In the genomic region with DNA sequence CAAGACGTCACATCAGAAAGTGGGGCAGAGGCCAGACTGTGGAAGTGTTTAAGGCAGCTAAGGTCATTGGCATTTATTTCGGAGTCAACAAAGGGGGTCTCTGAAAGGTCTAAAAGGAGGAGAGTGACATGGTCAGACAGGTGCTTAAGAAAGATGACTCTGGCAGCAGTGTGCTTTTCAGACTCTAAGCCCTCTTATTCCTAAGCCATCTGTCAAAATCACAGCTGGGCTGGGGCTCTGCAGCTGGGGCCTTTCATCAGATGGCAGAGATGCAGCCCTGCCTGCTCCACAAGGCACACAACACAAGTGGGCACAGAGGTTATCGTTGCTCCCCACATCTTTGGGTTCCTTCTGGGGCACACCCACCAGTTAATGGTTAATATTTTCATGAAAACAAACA, we compare ENCODE assay signal across 10 cellular contexts. TPM values are rescaled to one million over a fixed set of nuclear protein-coding genes. Genes with fewer than 3 reads are reported as not detected.
DNase-seq lines count a peak whose midpoint lies in the region; ATAC-seq and TF ChIP-seq lines count a peak whose summit lies in the region.
"Had no signal": no experiment of that assay in that cellular context is flagged by ENCODE, and none has a peak within 500 bp of the region (broad histone marks: within the 10 kb centered on the region; RNA-seq: fewer than 3 reads in every experiment).

No MANE protein-coding gene starts in this region.

- no peaks in the 10 kb centered on the region for H3K9me3 Mint-ChIP-seq in CD4-positive, alpha-beta T cell

- H3K27me3 Mint-ChIP-seq in CD4-positive, alpha-beta T cell, result no peaks in the 10 kb centered on the region

- H3K27me3 ChIP-seq in CD4-positive, alpha-beta T cell (ENCODE audit: control insufficient read depth, insufficient read depth, low read length), result no peaks in the 10 kb centered on the region
- no peaks in the 10 kb centered on the region for H3K27me3 ChIP-seq in ectodermal cell (ENCODE audit: control insufficient read depth, insufficient read depth, low read length, poor library complexity, severe bottlenecking)
- H3K27me3 ChIP-seq: right atrium auricular region had no signal

- peaks cover 10% of the 10 kb centered on the region for H3K4me1 ChIP-seq in ectodermal cell (ENCODE audit: control insufficient read depth, insufficient read depth, low read length)

- intact Hi-C loops in CD4-positive, alpha-beta T cell (cut with DNase I, micrococcal nuclease), result loop anchor here in 1 of 2 experiments (5.0 kb wide), 1 partner anchor 281 kb away; no protein-coding TSS in a partner anchor

- peak overlapping the region; percentile 48 for H3K27ac ChIP-seq in CD4-positive, alpha-beta T cell (ENCODE audit: low read depth, low read length)
- H3K27ac ChIP-seq in ectodermal cell (ENCODE audit: insufficient read depth, low read depth, low read length, poor library complexity, severe bottlenecking), result peak overlapping the region; percentile 72

- H3K4me3 Mint-ChIP-seq in CD4-positive, alpha-beta T cell, result no peak overlapping the region

- POLR2A ChIA-PET in CD4-positive, alpha-beta T cell (lab: Charles Lee), result interaction anchor here (2.6 to 3.5 kb wide), 2 partner anchors 11 to 58 kb away, joined by 9 to 39 read pairs; no protein-coding TSS in a partner anchor

- no peak for TF ChIP-seq CTCF in CD4-positive, alpha-beta T cell (IDR thresholded peaks at IDR 0.05)

- peaks cover 89% of the 10 kb centered on the region for H3K36me3 Mint-ChIP-seq in CD4-positive, alpha-beta T cell (ENCODE audit: low read depth)

- H3K4me1 Mint-ChIP-seq in CD4-positive, alpha-beta T cell (ENCODE audit: low read depth), result peaks cover 37% of the 10 kb centered on the region

- no peak for ATAC-seq in CD4-positive, alpha-beta T cell (ENCODE audit: poor library complexity)
- no peak for ATAC-seq in GM18517 (IDR thresholded peaks at IDR 0.05; ENCODE audit: unreplicated experiment)

- 94 to 95% methylated on average over 3 of the region's 3 CpGs for WGBS in ectodermal cell, 2 experiments

- CTCF ChIA-PET in CD4-positive, alpha-beta T cell (lab: Charles Lee), result no interaction called here

- no peak for DNase-seq in CD4-positive, alpha-beta T cell
- peak; percentile 97 to 99 for DNase-seq in NCI-H524 (lab: John Stamatoyannopoulos, UW)
- DNase-seq in pons (ENCODE audit: low spot score), result peak; percentile 60
- DNase-seq in NCI-H2227 treated with DMSO at 0.1 percent for 48 hours (lab: John Stamatoyannopoulos, UW), result no peak
- DNase-seq in ACHN, result no peak
- DNase-seq in stimulated activated CD4-positive, alpha-beta T cell treated with anti-CD3 and anti-CD28 coated beads, Interleukin-15, amount 100 ng/mL, for 24 hours, result no peak
- DNase-seq: stimulated activated naive CD4-positive, alpha-beta T cell had no signal

- H3K4me3 ChIP-seq in ectodermal cell (ENCODE audit: insufficient read depth, low read depth, low read length), result no peak overlapping the region
- H3K4me3 ChIP-seq: right atrium auricular region had no signal

- H3K36me3 ChIP-seq in ectodermal cell (ENCODE audit: control insufficient read depth, insufficient read depth, low read length), result peaks cover 5% of the 10 kb centered on the region

- peak overlapping the region; percentile 61 for H3K27ac Mint-ChIP-seq in CD4-positive, alpha-beta T cell

- H3K9me3 ChIP-seq in CD4-positive, alpha-beta T cell (ENCODE audit: control insufficient read depth, low read length), result no peaks in the 10 kb centered on the region
- H3K9me3 ChIP-seq in ectodermal cell (ENCODE audit: control insufficient read depth, low read length), result no peaks in the 10 kb centered on the region
- H3K9me3 ChIP-seq: right atrium auricular region had no signal

- in situ Hi-C loops in ACHN (cut with HindIII; ENCODE audit: low pct_ligation_motif_present, low pct_unique_long_range_greater_than_20kb, low sequenced_read_pairs), result no loop called here

RNA-seq across cellular contexts. Expression of gene FBXL22, which starts 14.0 kb away (rescaled TPM):
- total RNA-seq in CD4-positive, alpha-beta T cell, result 1 to 10 TPM in 1 of 2 experiments, under 1 TPM in 1; 0.66 to 1.6 TPM
- 0.69 TPM for polyA plus RNA-seq in ectodermal cell (2013, experiment 1 of 4)
- polyA plus RNA-seq in ectodermal cell (2013, experiment 2 of 4), result 0.60 TPM
- 0.64 TPM for polyA plus RNA-seq in ectodermal cell (2013, experiment 3 of 4)
- 0.36 TPM for polyA plus RNA-seq in ectodermal cell (2013, experiment 4 of 4)

Comparison
In these comparisons a context has a peak if more than half of its experiments do, and no peak if none do; other contexts are left out.
1. DNase-seq: peak in NCI-H524 (2 of 2) and pons (single experiment); none in CD4-positive, alpha-beta T cell (0 of 10), NCI-H2227 treated with DMSO at 0.1 percent for 48 hours (single experiment), ACHN (single experiment) and stimulated activated CD4-positive, alpha-beta T cell treated with anti-CD3 and anti-CD28 coated beads, Interleukin-15, amount 100 ng/mL, for 24 hours (single experiment).